8 cellular contexts compared by ENCODE assay signal in genomic region chr6:99393366-99393697, GRCh38. TPM values are rescaled to one million over a fixed set of nuclear protein-coding genes. Genes with fewer than 3 reads are reported as not detected.
DNase-seq lines count a peak whose midpoint lies in the region; ATAC-seq, FAIRE-seq and TF ChIP-seq lines count a peak whose summit lies in the region.

No MANE protein-coding gene starts in this region.

- ATAC-seq in HG03135 (IDR thresholded peaks at IDR 0.05; ENCODE audit: unreplicated experiment) = peak; percentile 30
- ATAC-seq in thoracic aorta (ENCODE audit: insufficient number of reproducible peaks, low FRiP score, low read depth) = no peak

- H3K27ac ChIP-seq in kidney (ENCODE audit: low read depth in 2 of 2, low read length in 2 of 2) (no peak overlapping the region), thoracic aorta (peak overlapping the region; percentile 68 to 73)

- no peak for TF ChIP-seq CTCF in kidney (IDR thresholded peaks at IDR 0.05; ENCODE audit: borderline replicate concordance, extremely low read depth, insufficient read depth)
- no peak for TF ChIP-seq CTCF in thoracic aorta (IDR thresholded peaks at IDR 0.05)

- H3K4me3 ChIP-seq in kidney (ENCODE audit: low read length in 2 of 2) (peak overlapping the region; percentile 85), thoracic aorta (peak overlapping the region; percentile 92)

- H3K36me3 Mint-ChIP-seq in activated naive CD4-positive, alpha-beta T cell treated with anti-CD3 and anti-CD28 coated beads, Interleukin-2, amount 10 ng/mL, durations not matched to agents 7 days and 5 days = peaks cover 6% of the 10 kb centered on the region
- peaks cover 6% of the 10 kb centered on the region for H3K36me3 Mint-ChIP-seq in activated naive CD8-positive, alpha-beta T cell treated with anti-CD3 and anti-CD28 coated beads for 36 hours

- peak overlapping the region; percentile 80 to 89 for H3K9ac ChIP-seq in kidney (ENCODE audit: low read length in 2 of 2)

- H3K27me3 ChIP-seq in thoracic aorta (replicated peaks; ENCODE audit: insufficient read depth) = no peaks in the 10 kb centered on the region

- H3K9me3 Mint-ChIP-seq in activated naive CD4-positive, alpha-beta T cell treated with anti-CD3 and anti-CD28 coated beads, Interleukin-2, amount 10 ng/mL, durations not matched to agents 7 days and 5 days = no peaks in the 10 kb centered on the region
- no peaks in the 10 kb centered on the region for H3K9me3 Mint-ChIP-seq in activated naive CD8-positive, alpha-beta T cell treated with anti-CD3 and anti-CD28 coated beads for 36 hours

- CTCF ChIA-PET in activated naive CD4-positive, alpha-beta T cell treated with anti-CD3 and anti-CD28 coated beads, Interleukin-2, amount 10 ng/mL, durations not matched to agents 7 days and 5 days (lab: Charles Lee) = interaction anchor here (1.3 kb wide), 1 partner anchor 62 kb away, joined by 7 read pairs; no protein-coding TSS in a partner anchor

- no peaks in the 10 kb centered on the region for H3K4me1 ChIP-seq in kidney (ENCODE audit: control insufficient read depth in 1 of 2, insufficient read depth in 1 of 2, low read depth in 1 of 2, low read length in 2 of 2)
- peaks cover 0 to 5% of the 10 kb centered on the region in 2 donors for H3K4me1 ChIP-seq in thoracic aorta (ENCODE audit: control insufficient read depth in 1 of 2, low read depth in 2 of 2)

- H3K9me3 ChIP-seq in kidney (ENCODE audit: control insufficient read depth in 1 of 2, low read length in 2 of 2) (no peaks in the 10 kb centered on the region), thoracic aorta (no peaks in the 10 kb centered on the region)

- intact Hi-C loops in kidney (cut with DNase I) = no loop called here

- peaks cover 0 to 2% of the 10 kb centered on the region in 2 donors for H3K36me3 ChIP-seq in kidney (ENCODE audit: control insufficient read depth in 1 of 2, insufficient read depth in 2 of 2, low read length in 2 of 2)
- no peaks in the 10 kb centered on the region for H3K36me3 ChIP-seq in thoracic aorta

- DNase-seq in activated naive CD4-positive, alpha-beta T cell treated with anti-CD3 and anti-CD28 coated beads, Interleukin-2, amount 10 ng/mL, durations not matched to agents 7 days and 5 days = no peak
- no peak for DNase-seq in activated naive CD4-positive, alpha-beta T cell treated with anti-CD3 and anti-CD28 coated beads, Interleukin-2, amount 50 U/mL, for 16 hours
- DNase-seq in activated naive CD8-positive, alpha-beta T cell treated with anti-CD3 and anti-CD28 coated beads for 36 hours = no peak
- DNase-seq in kidney (no peak), thoracic aorta (ENCODE audit: low spot score) (no peak), 8988T (no peak)
- no peak for DNase-seq in activated CD4-positive, alpha-beta T cell treated with anti-CD3 and anti-CD28 coated beads, Interleukin-2, amount 50 U/mL, for 4 hours

- no peak for FAIRE-seq in kidney (lab: Jason Lieb, UNC)

- H3K27ac Mint-ChIP-seq in activated naive CD4-positive, alpha-beta T cell treated with anti-CD3 and anti-CD28 coated beads, Interleukin-2, amount 10 ng/mL, durations not matched to agents 7 days and 5 days = peak overlapping the region; percentile 89
- peak overlapping the region; percentile 91 for H3K27ac Mint-ChIP-seq in activated naive CD8-positive, alpha-beta T cell treated with anti-CD3 and anti-CD28 coated beads for 36 hours

- no peaks in the 10 kb centered on the region for H3K27me3 Mint-ChIP-seq in activated naive CD4-positive, alpha-beta T cell treated with anti-CD3 and anti-CD28 coated beads, Interleukin-2, amount 10 ng/mL, durations not matched to agents 7 days and 5 days
- no peaks in the 10 kb centered on the region for H3K27me3 Mint-ChIP-seq in activated naive CD8-positive, alpha-beta T cell treated with anti-CD3 and anti-CD28 coated beads for 36 hours

- peak overlapping the region; percentile 93 for H3K4me3 Mint-ChIP-seq in activated naive CD4-positive, alpha-beta T cell treated with anti-CD3 and anti-CD28 coated beads, Interleukin-2, amount 10 ng/mL, durations not matched to agents 7 days and 5 days
- peak overlapping the region; percentile 93 for H3K4me3 Mint-ChIP-seq in activated naive CD8-positive, alpha-beta T cell treated with anti-CD3 and anti-CD28 coated beads for 36 hours

- peaks cover 13% of the 10 kb centered on the region for H3K4me1 Mint-ChIP-seq in activated naive CD4-positive, alpha-beta T cell treated with anti-CD3 and anti-CD28 coated beads, Interleukin-2, amount 10 ng/mL, durations not matched to agents 7 days and 5 days
- H3K4me1 Mint-ChIP-seq in activated naive CD8-positive, alpha-beta T cell treated with anti-CD3 and anti-CD28 coated beads for 36 hours = peaks cover 15% of the 10 kb centered on the region

RNA-seq across cellular contexts. Expression of gene COQ3, which starts 0.7 kb away (rescaled TPM):
- total RNA-seq in activated naive CD8-positive, alpha-beta T cell treated with anti-CD3 and anti-CD28 coated beads for 36 hours = 10 to 100 TPM; 21.0 to 23.8 TPM
- total RNA-seq in kidney (8.1 TPM), thoracic aorta (1 to 10 TPM in 1 of 2 donors, under 1 TPM in 1; 0.95 to 2.0 TPM)
- 18.7 TPM for polyA plus RNA-seq in kidney (ENCODE audit: insufficient read depth, low read depth, low replicate concordance)

RNA-seq across cellular contexts. Expression of gene PNISR, which starts 31.8 kb away (rescaled TPM):
- total RNA-seq in activated naive CD8-positive, alpha-beta T cell treated with anti-CD3 and anti-CD28 coated beads for 36 hours = 10 to 100 TPM; 88.8 to 91.6 TPM
- total RNA-seq in kidney (97.1 TPM), thoracic aorta (100 to 1,000 TPM; 114 to 207 TPM)
- polyA plus RNA-seq in kidney (ENCODE audit: insufficient read depth, low read depth, low replicate concordance) = 69.8 TPM

RNA-seq across cellular contexts. Expression of gene FAXC, which starts 43.9 kb away (rescaled TPM):
- total RNA-seq in activated naive CD8-positive, alpha-beta T cell treated with anti-CD3 and anti-CD28 coated beads for 36 hours = not detected
- total RNA-seq in kidney (1.4 TPM), thoracic aorta (under 1 TPM; 0.81 to 0.99 TPM)
- 3.3 TPM for polyA plus RNA-seq in kidney (ENCODE audit: insufficient read depth, low read depth, low replicate concordance)

Comparison
In these comparisons a context has a peak if more than half of its experiments do, and no peak if none do; other contexts are left out.
1. H3K27ac ChIP-seq: peak in thoracic aorta (2 of 2); none in kidney (0 of 2).